In genomic region chr2:20400306-20400705, GRCh38 we compare ENCODE assay signal across 22 cellular contexts.
"Had no signal": no experiment of that assay in that cellular context is flagged by ENCODE, and none has a peak within 500 bp of the region (broad histone marks: within the 10 kb centered on the region; RNA-seq: fewer than 3 reads in every experiment).

No MANE protein-coding gene starts in this region.

- H3K36me3 ChIP-seq: brain microvascular endothelial cell, cardiac muscle cell, MG63 had no signal

- H3K9ac ChIP-seq: KMS-11 had no signal

- H3K27me3 ChIP-seq: brain microvascular endothelial cell, cardiac muscle cell, MG63 had no signal

- H3K27me3 Mint-ChIP-seq: activated CD8-positive, alpha-beta T cell treated with anti-CD3 and anti-CD28 coated beads for 36 hours; activated naive CD8-positive, alpha-beta T cell; activated T-cell treated with anti-CD3 and anti-CD28 coated beads, Interleukin-2, amount 50 U/mL, for 24 hours had no signal

- DNase-seq: activated CD4-positive, CD25-positive, alpha-beta regulatory T cell; activated CD8-positive, alpha-beta T cell treated with anti-CD3 and anti-CD28 coated beads for 36 hours; activated gamma-delta T cell; activated naive CD4-positive, alpha-beta T cell treated with anti-CD3 and anti-CD28 coated beads for 36 hours; activated T-cell treated with anti-CD3 and anti-CD28 coated beads, Interleukin-2, amount 50 U/mL, for 24 hours; brain microvascular endothelial cell; MG63; NCI-H1105; NCI-H1436; NCI-H1694 treated with DMSO at 0.1 percent for 48 hours; NCI-H2029 treated with DMSO at 0.1 percent for 48 hours; NCI-H524 treated with DMSO at 0.1 percent for 48 hours; NCI-H748 treated with DMSO at 0.1 percent for 48 hours; T-cell; T-helper 2 cell; T1000 had no signal

- H3K4me2 ChIP-seq: KMS-11 had no signal

- H3K9me3 ChIP-seq: MG63 had no signal

- H3K27ac ChIP-seq: brain microvascular endothelial cell, cardiac muscle cell, KMS-11, SK-N-MC, VCaP had no signal

- H3K4me1 Mint-ChIP-seq: T-cell had no signal

- H3K9me3 Mint-ChIP-seq: activated CD8-positive, alpha-beta T cell treated with anti-CD3 and anti-CD28 coated beads for 36 hours; activated naive CD4-positive, alpha-beta T cell treated with anti-CD3 and anti-CD28 coated beads for 36 hours; activated T-cell treated with anti-CD3 and anti-CD28 coated beads, Interleukin-2, amount 50 U/mL, for 24 hours; activated T-helper 1 cell treated with anti-CD3 and anti-CD28 coated beads, Interleukin-12 subunit alpha, Interleukin-12 subunit beta, Interleukin-2, Interleukin-4 antibody, amounts not matched to agents 30 ng/mL and 10 ng/mL and 1 ng/mL, durations not matched to agents 14 hours and 24 hours and 36 hours; T-cell had no signal

- H3K4me3 Mint-ChIP-seq: activated CD8-positive, alpha-beta T cell treated with anti-CD3 and anti-CD28 coated beads for 36 hours; activated naive CD4-positive, alpha-beta T cell treated with anti-CD3 and anti-CD28 coated beads for 36 hours; activated naive CD8-positive, alpha-beta T cell; activated T-cell treated with anti-CD3 and anti-CD28 coated beads, Interleukin-2, amount 50 U/mL, for 24 hours; activated T-helper 1 cell treated with anti-CD3 and anti-CD28 coated beads, Interleukin-12 subunit alpha, Interleukin-12 subunit beta, Interleukin-2, Interleukin-4 antibody, amounts not matched to agents 30 ng/mL and 10 ng/mL and 1 ng/mL, durations not matched to agents 14 hours and 24 hours and 36 hours; T-cell had no signal

- H3K4me3 ChIP-seq: cardiac muscle cell, MG63, SK-N-MC had no signal

- H3K36me3 Mint-ChIP-seq: activated naive CD8-positive, alpha-beta T cell; T-cell had no signal

- ATAC-seq: activated CD8-positive, alpha-beta T cell treated with anti-CD3 and anti-CD28 coated beads for 36 hours; T-cell had no signal

- H3K27ac Mint-ChIP-seq: activated CD8-positive, alpha-beta T cell treated with anti-CD3 and anti-CD28 coated beads for 36 hours; activated naive CD4-positive, alpha-beta T cell treated with anti-CD3 and anti-CD28 coated beads for 36 hours; activated naive CD8-positive, alpha-beta T cell; activated T-cell treated with anti-CD3 and anti-CD28 coated beads, Interleukin-2, amount 50 U/mL, for 24 hours; activated T-helper 1 cell treated with anti-CD3 and anti-CD28 coated beads, Interleukin-12 subunit alpha, Interleukin-12 subunit beta, Interleukin-2, Interleukin-4 antibody, amounts not matched to agents 30 ng/mL and 10 ng/mL and 1 ng/mL, durations not matched to agents 14 hours and 24 hours and 36 hours; T-cell had no signal
